Comparison of ENCODE assay signal across 19 cellular contexts in genomic region chr20:10263385-10264165, GRCh38. TPM values are rescaled to one million over a fixed set of nuclear protein-coding genes. Genes with fewer than 3 reads are reported as not detected.
DNase-seq lines count a peak whose midpoint lies in the region; TF ChIP-seq lines count a peak whose summit lies in the region.
"Had no signal": no experiment of that assay in that cellular context is flagged by ENCODE, and none has a peak within 500 bp of the region (broad histone marks: within the 10 kb centered on the region; RNA-seq: fewer than 3 reads in every experiment).

No MANE protein-coding gene starts in this region.

- H3K27me3 ChIP-seq in PC-9 (ENCODE audit: insufficient read depth, low read depth), result no peaks in the 10 kb centered on the region
- H3K27me3 ChIP-seq: brain microvascular endothelial cell, esophagus squamous epithelium had no signal

- no TSS peak for BruUV-seq in PC-9 (replicated peaks; lab: Mats Ljungman, UMichigan)

- peak overlapping the region; percentile 22 for H3K27ac ChIP-seq in temporal lobe (ENCODE audit: low read depth, low read length)
- H3K27ac ChIP-seq in PC-9, result no peak overlapping the region
- H3K27ac ChIP-seq: brain microvascular endothelial cell, esophagus squamous epithelium, psoas muscle had no signal

- CTCF ChIA-PET in PC-9 (lab: Charles Lee), result no interaction called here

- H3K79me2 ChIP-seq in PC-9 (ENCODE audit: low read depth), result no peaks in the 10 kb centered on the region

- POLR2A ChIA-PET in PC-9 (lab: Charles Lee; ENCODE audit: unreplicated experiment), result no interaction called here

- H3F3A ChIP-seq in PC-9 (ENCODE audit: insufficient read depth, low read depth), result no peaks in the 10 kb centered on the region

- peak; percentile 10 for DNase-seq in NOMO-1 treated with DMSO at 0.1 percent for 48 hours (lab: John Stamatoyannopoulos, UW; ENCODE audit: unreplicated experiment)
- no peak for DNase-seq in NOMO-1 treated with dmso at 0.1 percent for 144 hours (lab: John Stamatoyannopoulos, UW; ENCODE audit: unreplicated experiment)
- DNase-seq in SHP77 treated with DMSO at 0.1 percent for 48 hours (lab: John Stamatoyannopoulos, UW), result peak; percentile 1
- DNase-seq in fibroblast of peridontal ligament (ENCODE audit: extremely low read depth), result peak; percentile 75
- DNase-seq in CD1c-positive myeloid dendritic cell (ENCODE audit: extremely low spot score), result no peak
- no peak for DNase-seq in NCI-H1105 (lab: John Stamatoyannopoulos, UW)
- no peak for DNase-seq in PC-9
- DNase-seq: activated CD4-positive, alpha-beta T cell treated with anti-CD3 and anti-CD28 coated beads for 48 hours; activated naive CD4-positive, alpha-beta T cell treated with anti-CD3 and anti-CD28 coated beads, Interleukin-2, amount 10 ng/mL, durations not matched to agents 7 days and 5 days; brain microvascular endothelial cell; CD8-positive, alpha-beta T cell; esophagus squamous epithelium; MM.1S; NCI-H2029; NCI-H524 treated with DMSO at 0.1 percent for 48 hours; nephron progenitor cell; psoas muscle; stimulated activated naive CD8-positive, alpha-beta T cell treated with anti-CD3 and anti-CD28 coated beads, Interleukin-15, Interleukin-2, amounts not matched to agents 100 U/mL and 50 U/mL, for 24 hours had no signal

- no peak for TF ChIP-seq CTCF in PC-9 (conservative IDR thresholded peaks at IDR 0.05)

- intact Hi-C loops in PC-9 (cut with micrococcal nuclease; ENCODE audit: unreplicated experiment), result no loop called here

- no peak overlapping the region for H2AFZ ChIP-seq in PC-9

- H3K36me3 ChIP-seq in PC-9 (ENCODE audit: low read depth), result no peaks in the 10 kb centered on the region
- H3K36me3 ChIP-seq: brain microvascular endothelial cell, esophagus squamous epithelium had no signal

- H3K4me3 ChIP-seq in PC-9, result no peak overlapping the region
- H3K4me3 ChIP-seq: esophagus squamous epithelium, psoas muscle had no signal

- H4K20me1 ChIP-seq in PC-9 (ENCODE audit: insufficient read depth), result no peaks in the 10 kb centered on the region

- H3K4me2 ChIP-seq in PC-9, result no peak overlapping the region

- H3K9me2 ChIP-seq in PC-9 (ENCODE audit: insufficient read depth), result no peaks in the 10 kb centered on the region

- no peaks in the 10 kb centered on the region for H3K9me3 ChIP-seq in PC-9 (ENCODE audit: insufficient read depth, low read depth)
- H3K9me3 ChIP-seq: esophagus squamous epithelium, psoas muscle had no signal

- peaks cover 14% of the 10 kb centered on the region; the same call in 1 of the 2 replicates for H3K4me1 ChIP-seq in PC-9 (replicated peaks; ENCODE audit: insufficient read depth)
- H3K4me1 ChIP-seq: esophagus squamous epithelium, psoas muscle had no signal

RNA-seq across cellular contexts. Expression of gene SNAP25, which starts 44.9 kb away (rescaled TPM):
- 113 TPM for total RNA-seq in temporal lobe
- total RNA-seq in PC-9 (2021), result not detected in 2 replicates
- total RNA-seq: CD8-positive, alpha-beta T cell; psoas muscle had no signal

Comparison
In these comparisons a context has a peak if more than half of its experiments do, and no peak if none do; other contexts are left out.
1. DNase-seq: peak in NOMO-1 treated with DMSO at 0.1 percent for 48 hours (single experiment), SHP77 treated with DMSO at 0.1 percent for 48 hours (single experiment) and fibroblast of peridontal ligament (single experiment); none in NOMO-1 treated with dmso at 0.1 percent for 144 hours (single experiment), CD1c-positive myeloid dendritic cell (single experiment), NCI-H1105 (single experiment) and PC-9 (0 of 2).
2. RNA of gene SNAP25, which starts 44.9 kb away (total RNA-seq): 113 TPM in temporal lobe (single experiment); not detected in PC-9; every median in the first group is over 100 times any median in the second.